ENCODE assay signal across 14 cellular contexts in genomic region chr1:47792786-47793185, GRCh38.
DNase-seq lines count a peak whose midpoint lies in the region; ATAC-seq and TF ChIP-seq lines count a peak whose summit lies in the region.
"Had no signal": no experiment of that assay in that cellular context is flagged by ENCODE, and none has a peak within 500 bp of the region (broad histone marks: within the 10 kb centered on the region; RNA-seq: fewer than 3 reads in every experiment).

No MANE protein-coding gene starts in this region.

- no peak overlapping the region for H3K4me3 Mint-ChIP-seq in activated CD8-positive, alpha-beta T cell treated with anti-CD3 and anti-CD28 coated beads for 36 hours
- no peak overlapping the region for H3K4me3 Mint-ChIP-seq in activated CD8-positive, alpha-beta T cell treated with anti-CD3 and anti-CD28 coated beads, Interleukin-2, amount 10 ng/mL, durations not matched to agents 7 days and 5 days
- no peak overlapping the region for H3K4me3 Mint-ChIP-seq in stimulated activated naive CD8-positive, alpha-beta T cell treated with anti-CD3 and anti-CD28 coated beads, Interleukin-15, amount 100 ng/mL, for 72 hours
- no peak overlapping the region for H3K4me3 Mint-ChIP-seq in WTC11
- H3K4me3 Mint-ChIP-seq: CD8-positive, alpha-beta memory T cell had no signal

- peak; percentile 4 for DNase-seq in activated CD8-positive, alpha-beta T cell treated with anti-CD3 and anti-CD28 coated beads for 36 hours
- DNase-seq in activated CD8-positive, alpha-beta T cell treated with anti-CD3 and anti-CD28 coated beads, Interleukin-2, amount 10 ng/mL, durations not matched to agents 7 days and 5 days, result no peak
- no peak for DNase-seq in stimulated activated naive CD8-positive, alpha-beta T cell treated with anti-CD3 and anti-CD28 coated beads, Interleukin-15, amount 100 ng/mL, for 72 hours
- no peak for DNase-seq in stimulated activated naive CD8-positive, alpha-beta T cell treated with anti-CD3 and anti-CD28 coated beads, Interleukin-15, Interleukin-2, amounts not matched to agents 100 U/mL and 50 U/mL, for 24 hours
- DNase-seq in SJCRH30 (peak; percentile 61 to 72), tibial artery (no peak), WTC11 (ENCODE audit: low spot score) (no peak)
- DNase-seq: AML-193; CD8-positive, alpha-beta memory T cell; H7 had no signal

- intact Hi-C loops in activated CD8-positive, alpha-beta T cell treated with anti-CD3 and anti-CD28 coated beads for 36 hours (cut with micrococcal nuclease), result no loop called here
- intact Hi-C loops in tibial artery (cut with DNase I; ENCODE audit: low total_unique reads), result no loop called here

- no peak overlapping the region for H3K4me3 ChIP-seq in SJCRH30
- H3K4me3 ChIP-seq in tibial artery, result no peak overlapping the region
- H3K4me3 ChIP-seq: BLaER1, GM23248 had no signal

- H3K27ac ChIP-seq in SJCRH30, result peak overlapping the region; percentile 99
- peak overlapping the region; percentile 55 to 68 for H3K27ac ChIP-seq in tibial artery
- H3K27ac ChIP-seq: 22Rv1, BLaER1, GM23248 had no signal

- peak; percentile 39 for ATAC-seq in activated CD8-positive, alpha-beta T cell treated with anti-CD3 and anti-CD28 coated beads for 36 hours
- no peak for ATAC-seq in activated CD8-positive, alpha-beta T cell treated with anti-CD3 and anti-CD28 coated beads, Interleukin-2, amount 10 ng/mL, durations not matched to agents 7 days and 5 days
- peak; percentile 34 for ATAC-seq in stimulated activated naive CD8-positive, alpha-beta T cell treated with anti-CD3 and anti-CD28 coated beads, Interleukin-15, amount 100 ng/mL, for 72 hours
- no peak for ATAC-seq in stimulated activated naive CD8-positive, alpha-beta T cell treated with anti-CD3 and anti-CD28 coated beads, Interleukin-15, Interleukin-2, amounts not matched to agents 100 U/mL and 50 U/mL, for 24 hours
- ATAC-seq in GM21786 (IDR thresholded peaks at IDR 0.05; ENCODE audit: unreplicated experiment) (no peak), WTC11 (no peak; the same call in 1 of the 2 replicates)

- no peaks in the 10 kb centered on the region for H3K9me3 Mint-ChIP-seq in activated CD8-positive, alpha-beta T cell treated with anti-CD3 and anti-CD28 coated beads for 36 hours
- no peaks in the 10 kb centered on the region for H3K9me3 Mint-ChIP-seq in activated CD8-positive, alpha-beta T cell treated with anti-CD3 and anti-CD28 coated beads, Interleukin-2, amount 10 ng/mL, durations not matched to agents 7 days and 5 days (ENCODE audit: insufficient read depth)
- no peaks in the 10 kb centered on the region for H3K9me3 Mint-ChIP-seq in stimulated activated naive CD8-positive, alpha-beta T cell treated with anti-CD3 and anti-CD28 coated beads, Interleukin-15, amount 100 ng/mL, for 72 hours
- no peaks in the 10 kb centered on the region for H3K9me3 Mint-ChIP-seq in WTC11
- H3K9me3 Mint-ChIP-seq: CD8-positive, alpha-beta memory T cell had no signal

- H3K36me3 ChIP-seq in SJCRH30 (no peaks in the 10 kb centered on the region), tibial artery (peaks cover 4 to 21% (median 18%) of the 10 kb centered on the region in 3 donors)
- H3K36me3 ChIP-seq: BLaER1 had no signal

- H3K27me3 Mint-ChIP-seq in activated CD8-positive, alpha-beta T cell treated with anti-CD3 and anti-CD28 coated beads for 36 hours, result no peaks in the 10 kb centered on the region
- H3K27me3 Mint-ChIP-seq in activated CD8-positive, alpha-beta T cell treated with anti-CD3 and anti-CD28 coated beads, Interleukin-2, amount 10 ng/mL, durations not matched to agents 7 days and 5 days (ENCODE audit: low read depth), result peaks cover 3% of the 10 kb centered on the region
- peaks cover 7% of the 10 kb centered on the region for H3K27me3 Mint-ChIP-seq in stimulated activated naive CD8-positive, alpha-beta T cell treated with anti-CD3 and anti-CD28 coated beads, Interleukin-15, amount 100 ng/mL, for 72 hours
- H3K27me3 Mint-ChIP-seq in WTC11 (ENCODE audit: low read depth), result no peaks in the 10 kb centered on the region

- H3K27ac Mint-ChIP-seq in activated CD8-positive, alpha-beta T cell treated with anti-CD3 and anti-CD28 coated beads for 36 hours, result no peak overlapping the region
- H3K27ac Mint-ChIP-seq in activated CD8-positive, alpha-beta T cell treated with anti-CD3 and anti-CD28 coated beads, Interleukin-2, amount 10 ng/mL, durations not matched to agents 7 days and 5 days, result no peak overlapping the region
- H3K27ac Mint-ChIP-seq in stimulated activated naive CD8-positive, alpha-beta T cell treated with anti-CD3 and anti-CD28 coated beads, Interleukin-15, amount 100 ng/mL, for 72 hours, result no peak overlapping the region
- no peak overlapping the region for H3K27ac Mint-ChIP-seq in WTC11
- H3K27ac Mint-ChIP-seq: CD8-positive, alpha-beta memory T cell had no signal

- H3K27me3 ChIP-seq in SJCRH30 (no peaks in the 10 kb centered on the region), tibial artery (no peaks in the 10 kb centered on the region)
- H3K27me3 ChIP-seq: BLaER1 had no signal

- CTCF ChIA-PET in activated CD8-positive, alpha-beta T cell treated with anti-CD3 and anti-CD28 coated beads for 36 hours (lab: Charles Lee), result no interaction called here
- CTCF ChIA-PET in activated CD8-positive, alpha-beta T cell treated with anti-CD3 and anti-CD28 coated beads, Interleukin-2, amount 10 ng/mL, durations not matched to agents 7 days and 5 days (lab: Charles Lee), result no interaction called here
- CTCF ChIA-PET in WTC11 (lab: Charles Lee), result no interaction called here

- peaks cover 44% of the 10 kb centered on the region for H3K4me1 ChIP-seq in SJCRH30
- peaks cover 0 to 43% (median 30%) of the 10 kb centered on the region in 4 donors for H3K4me1 ChIP-seq in tibial artery
- H3K4me1 ChIP-seq: BLaER1 had no signal

- H3K9me3 ChIP-seq in SJCRH30 (replicated peaks), result no peaks in the 10 kb centered on the region
- H3K9me3 ChIP-seq in tibial artery, result no peaks in the 10 kb centered on the region
- H3K9me3 ChIP-seq: BLaER1 had no signal

- POLR2A ChIA-PET in activated CD8-positive, alpha-beta T cell treated with anti-CD3 and anti-CD28 coated beads for 36 hours (lab: Charles Lee), result interaction anchor here (1.6 kb wide), 1 partner anchor 16 kb away, joined by 5 read pairs; no protein-coding TSS in a partner anchor
- POLR2A ChIA-PET in activated CD8-positive, alpha-beta T cell treated with anti-CD3 and anti-CD28 coated beads, Interleukin-2, amount 10 ng/mL, durations not matched to agents 7 days and 5 days (lab: Charles Lee), result no interaction called here
- POLR2A ChIA-PET in WTC11 (lab: Charles Lee), result no interaction called here

- H3K4me1 Mint-ChIP-seq in activated CD8-positive, alpha-beta T cell treated with anti-CD3 and anti-CD28 coated beads for 36 hours (ENCODE audit: low read depth), result no peaks in the 10 kb centered on the region
- no peaks in the 10 kb centered on the region for H3K4me1 Mint-ChIP-seq in activated CD8-positive, alpha-beta T cell treated with anti-CD3 and anti-CD28 coated beads, Interleukin-2, amount 10 ng/mL, durations not matched to agents 7 days and 5 days (ENCODE audit: low read depth)
- H3K4me1 Mint-ChIP-seq in stimulated activated naive CD8-positive, alpha-beta T cell treated with anti-CD3 and anti-CD28 coated beads, Interleukin-15, amount 100 ng/mL, for 72 hours, result no peaks in the 10 kb centered on the region
- H3K4me1 Mint-ChIP-seq in WTC11, result no peaks in the 10 kb centered on the region
- H3K4me1 Mint-ChIP-seq: CD8-positive, alpha-beta memory T cell had no signal

- H3K36me3 Mint-ChIP-seq in activated CD8-positive, alpha-beta T cell treated with anti-CD3 and anti-CD28 coated beads for 36 hours (ENCODE audit: low read depth), result no peaks in the 10 kb centered on the region
- no peaks in the 10 kb centered on the region for H3K36me3 Mint-ChIP-seq in activated CD8-positive, alpha-beta T cell treated with anti-CD3 and anti-CD28 coated beads, Interleukin-2, amount 10 ng/mL, durations not matched to agents 7 days and 5 days (ENCODE audit: low read depth)
- H3K36me3 Mint-ChIP-seq in WTC11, result no peaks in the 10 kb centered on the region
- H3K36me3 Mint-ChIP-seq: CD8-positive, alpha-beta memory T cell had no signal

- no peak for TF ChIP-seq CTCF in activated CD8-positive, alpha-beta T cell treated with anti-CD3 and anti-CD28 coated beads for 36 hours (IDR thresholded peaks at IDR 0.05)
- TF ChIP-seq CTCF in tibial artery (IDR thresholded peaks at IDR 0.05) (no peak), WTC11 (IDR thresholded peaks at IDR 0.05) (no peak)

TF ChIP-seq in WTC11, 78 proteins besides CTCF, POLR2A, EP300 and RAD21 (continues in another document):
- TF ChIP-seq ZNF263 (CRISPR knock-in tag; IDR thresholded peaks at IDR 0.05; ENCODE audit: low read depth) (no peak), SMAD4 (CRISPR knock-in tag; IDR thresholded peaks at IDR 0.05) (no peak), ZNF317 (CRISPR knock-in tag; IDR thresholded peaks at IDR 0.05; ENCODE audit: borderline replicate concordance, low read depth) (no peak)
- TF ChIP-seq, protein P1, sequence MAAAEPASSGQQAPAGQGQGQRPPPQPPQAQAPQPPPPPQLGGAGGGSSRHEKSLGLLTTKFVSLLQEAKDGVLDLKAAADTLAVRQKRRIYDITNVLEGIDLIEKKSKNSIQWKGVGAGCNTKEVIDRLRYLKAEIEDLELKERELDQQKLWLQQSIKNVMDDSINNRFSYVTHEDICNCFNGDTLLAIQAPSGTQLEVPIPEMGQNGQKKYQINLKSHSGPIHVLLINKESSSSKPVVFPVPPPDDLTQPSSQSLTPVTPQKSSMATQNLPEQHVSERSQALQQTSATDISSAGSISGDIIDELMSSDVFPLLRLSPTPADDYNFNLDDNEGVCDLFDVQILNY (CRISPR knock-in tag; IDR thresholded peaks at IDR 0.05), result no peak
- TF ChIP-seq, protein P2, sequence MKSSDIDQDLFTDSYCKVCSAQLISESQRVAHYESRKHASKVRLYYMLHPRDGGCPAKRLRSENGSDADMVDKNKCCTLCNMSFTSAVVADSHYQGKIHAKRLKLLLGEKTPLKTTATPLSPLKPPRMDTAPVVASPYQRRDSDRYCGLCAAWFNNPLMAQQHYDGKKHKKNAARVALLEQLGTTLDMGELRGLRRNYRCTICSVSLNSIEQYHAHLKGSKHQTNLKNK (CRISPR knock-in tag; IDR thresholded peaks at IDR 0.05), result no peak

Comparison
In these comparisons a context has a peak if more than half of its experiments do, and no peak if none do; other contexts are left out.
1. ATAC-seq: peak in activated CD8-positive, alpha-beta T cell treated with anti-CD3 and anti-CD28 coated beads for 36 hours (single experiment) and stimulated activated naive CD8-positive, alpha-beta T cell treated with anti-CD3 and anti-CD28 coated beads, Interleukin-15, amount 100 ng/mL, for 72 hours (single experiment); none in activated CD8-positive, alpha-beta T cell treated with anti-CD3 and anti-CD28 coated beads, Interleukin-2, amount 10 ng/mL, durations not matched to agents 7 days and 5 days (single experiment), stimulated activated naive CD8-positive, alpha-beta T cell treated with anti-CD3 and anti-CD28 coated beads, Interleukin-15, Interleukin-2, amounts not matched to agents 100 U/mL and 50 U/mL, for 24 hours (single experiment), GM21786 (single experiment) and WTC11 (single experiment).
2. DNase-seq: peak in activated CD8-positive, alpha-beta T cell treated with anti-CD3 and anti-CD28 coated beads for 36 hours (single experiment) and SJCRH30 (2 of 2); none in activated CD8-positive, alpha-beta T cell treated with anti-CD3 and anti-CD28 coated beads, Interleukin-2, amount 10 ng/mL, durations not matched to agents 7 days and 5 days (single experiment), stimulated activated naive CD8-positive, alpha-beta T cell treated with anti-CD3 and anti-CD28 coated beads, Interleukin-15, amount 100 ng/mL, for 72 hours (0 of 2), stimulated activated naive CD8-positive, alpha-beta T cell treated with anti-CD3 and anti-CD28 coated beads, Interleukin-15, Interleukin-2, amounts not matched to agents 100 U/mL and 50 U/mL, for 24 hours (single experiment), tibial artery (0 of 2) and WTC11 (single experiment).